Comparison of ENCODE assay signal across 1 cellular context in genomic region chr6:135995160-135995898, GRCh38.
TF ChIP-seq lines count a peak whose summit lies in the region.

No MANE protein-coding gene starts in this region.

TF ChIP-seq in SK-N-SH, 30 proteins besides CTCF, POLR2A, EP300 and RAD21 (continued from another document):
- TF ChIP-seq, protein P1, sequence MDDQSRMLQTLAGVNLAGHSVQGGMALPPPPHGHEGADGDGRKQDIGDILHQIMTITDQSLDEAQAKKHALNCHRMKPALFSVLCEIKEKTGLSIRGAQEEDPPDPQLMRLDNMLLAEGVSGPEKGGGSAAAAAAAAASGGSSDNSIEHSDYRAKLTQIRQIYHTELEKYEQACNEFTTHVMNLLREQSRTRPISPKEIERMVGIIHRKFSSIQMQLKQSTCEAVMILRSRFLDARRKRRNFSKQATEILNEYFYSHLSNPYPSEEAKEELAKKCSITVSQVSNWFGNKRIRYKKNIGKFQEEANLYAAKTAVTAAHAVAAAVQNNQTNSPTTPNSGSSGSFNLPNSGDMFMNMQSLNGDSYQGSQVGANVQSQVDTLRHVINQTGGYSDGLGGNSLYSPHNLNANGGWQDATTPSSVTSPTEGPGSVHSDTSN (IDR thresholded peaks at IDR 0.05): peak; percentile 9; the same call in 1 of the 2 replicates
- TF ChIP-seq FOXM1 (IDR thresholded peaks at IDR 0.05; ENCODE audit: low read depth) (no peak), JUND (IDR thresholded peaks at IDR 0.05) (peak; percentile 63)
